Comparison of ENCODE assay signal across 2 cellular contexts in the genomic region with DNA sequence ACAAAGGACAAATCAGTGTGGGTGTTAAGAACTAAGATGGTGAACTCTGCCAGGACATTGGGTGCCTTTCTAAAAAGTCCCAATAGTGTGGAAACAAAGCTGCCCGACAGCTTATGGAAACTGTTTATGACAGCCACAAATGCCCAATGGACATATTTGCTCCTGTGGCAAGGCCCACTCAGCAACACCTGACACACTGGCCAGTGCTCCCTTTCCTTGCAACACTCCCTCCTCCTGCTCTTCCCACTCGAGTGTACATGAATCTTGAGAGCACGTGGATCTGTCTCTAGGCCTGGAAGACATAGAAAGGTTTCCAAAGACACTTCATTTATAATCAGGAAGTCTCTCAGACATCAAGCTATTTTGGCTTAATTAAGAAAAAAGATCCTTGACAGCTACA.
TF ChIP-seq lines count a peak whose summit lies in the region.

No MANE protein-coding gene starts in this region.

TF ChIP-seq in IMR-90, 13 proteins besides CTCF, POLR2A, EP300 and RAD21:
- TF ChIP-seq, protein P1, sequence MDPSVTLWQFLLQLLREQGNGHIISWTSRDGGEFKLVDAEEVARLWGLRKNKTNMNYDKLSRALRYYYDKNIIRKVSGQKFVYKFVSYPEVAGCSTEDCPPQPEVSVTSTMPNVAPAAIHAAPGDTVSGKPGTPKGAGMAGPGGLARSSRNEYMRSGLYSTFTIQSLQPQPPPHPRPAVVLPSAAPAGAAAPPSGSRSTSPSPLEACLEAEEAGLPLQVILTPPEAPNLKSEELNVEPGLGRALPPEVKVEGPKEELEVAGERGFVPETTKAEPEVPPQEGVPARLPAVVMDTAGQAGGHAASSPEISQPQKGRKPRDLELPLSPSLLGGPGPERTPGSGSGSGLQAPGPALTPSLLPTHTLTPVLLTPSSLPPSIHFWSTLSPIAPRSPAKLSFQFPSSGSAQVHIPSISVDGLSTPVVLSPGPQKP (IDR thresholded peaks at IDR 0.05; ENCODE audit: borderline replicate concordance, low read depth, low read length) = no peak
- no peak for TF ChIP-seq BHLHE40 (IDR thresholded peaks at IDR 0.05; ENCODE audit: low read depth, low read length)
- no peak for TF ChIP-seq RCOR1 (IDR thresholded peaks at IDR 0.05; ENCODE audit: insufficient replicate concordance, low read length)
- TF ChIP-seq MAFK (IDR thresholded peaks at IDR 0.05; ENCODE audit: low read depth, low read length) = no peak
- TF ChIP-seq MXI1 (IDR thresholded peaks at IDR 0.05; ENCODE audit: borderline replicate concordance, low read depth, low read length) = no peak

TF ChIP-seq in SK-N-SH, 30 proteins besides CTCF, POLR2A, EP300 and RAD21:
- TF ChIP-seq TEAD4 (IDR thresholded peaks at IDR 0.05; ENCODE audit: borderline replicate concordance, insufficient read depth) (no peak), RXRA (IDR thresholded peaks at IDR 0.05; ENCODE audit: borderline replicate concordance, low read depth) (no peak), POLR2AphosphoS5 (IDR thresholded peaks at IDR 0.05; ENCODE audit: low read depth, low read length) (no peak), MXI1 (IDR thresholded peaks at IDR 0.05; ENCODE audit: low read depth, low read length) (no peak), FOSL2 (IDR thresholded peaks at IDR 0.05; ENCODE audit: borderline replicate concordance, low read depth) (no peak)
